ENCODE assay signal across 2 cellular contexts in genomic region chr3:197339841-197340520, GRCh38.
TF ChIP-seq lines count a peak whose summit lies in the region.

No MANE protein-coding gene starts in this region.

TF ChIP-seq in H1, 55 proteins besides CTCF, POLR2A, EP300 and RAD21 (continues in another document):
- no peak for TF ChIP-seq TAF1 (IDR thresholded peaks at IDR 0.05; ENCODE audit: low read depth, low read length)
- TF ChIP-seq RBBP5 (IDR thresholded peaks at IDR 0.05; ENCODE audit: borderline replicate concordance, low read depth, low read length) = no peak
- TF ChIP-seq YY1 (IDR thresholded peaks at IDR 0.05; ENCODE audit: low read depth, low read length) = no peak
- TF ChIP-seq EZH2 (IDR thresholded peaks at IDR 0.05; ENCODE audit: low read depth, low read length, severe bottlenecking) = no peak
- TF ChIP-seq CHD2 (IDR thresholded peaks at IDR 0.05; ENCODE audit: low read length) = no peak
- TF ChIP-seq ZNF274 (IDR thresholded peaks at IDR 0.05; ENCODE audit: borderline replicate concordance, extremely low read depth, low read length) = no peak
- TF ChIP-seq SIN3A (conservative IDR thresholded peaks at IDR 0.05 in 1 of 2, IDR thresholded peaks at IDR 0.05 in 1 of 2; ENCODE audit: low read depth in 1 of 2, low read length in 2 of 2) = no peak
- TF ChIP-seq CHD7 (IDR thresholded peaks at IDR 0.05; ENCODE audit: insufficient replicate concordance, low read length) = no peak
- no peak for TF ChIP-seq ATF2 (IDR thresholded peaks at IDR 0.05; ENCODE audit: low read length)
- no peak for TF ChIP-seq FOSL1 (IDR thresholded peaks at IDR 0.05; ENCODE audit: insufficient read depth, low read depth, low read length)
- TF ChIP-seq CREB1 (IDR thresholded peaks at IDR 0.05) = no peak
- TF ChIP-seq ATF3 (IDR thresholded peaks at IDR 0.05; ENCODE audit: insufficient read depth, low read depth, low read length) = no peak
- no peak for TF ChIP-seq GABPA (IDR thresholded peaks at IDR 0.05; ENCODE audit: borderline replicate concordance, insufficient read depth, low read length)
- TF ChIP-seq SUZ12 (IDR thresholded peaks at IDR 0.05; ENCODE audit: low read length) = no peak
- no peak for TF ChIP-seq JUN (IDR thresholded peaks at IDR 0.05; ENCODE audit: low read depth, low read length)

TF ChIP-seq in HepG2, 621 proteins besides CTCF, POLR2A, EP300 and RAD21 (continues in another document):
- no peak for TF ChIP-seq AFF4 (CRISPR knock-in tag; IDR thresholded peaks at IDR 0.05)
- TF ChIP-seq BRD4 (CRISPR knock-in tag; IDR thresholded peaks at IDR 0.05) = no peak
- TF ChIP-seq ZNF441 (CRISPR knock-in tag; IDR thresholded peaks at IDR 0.05; ENCODE audit: borderline replicate concordance) = no peak
- no peak for TF ChIP-seq ZNF34 (CRISPR knock-in tag; IDR thresholded peaks at IDR 0.05; ENCODE audit: borderline replicate concordance)
- no peak for TF ChIP-seq NFYB (CRISPR knock-in tag; IDR thresholded peaks at IDR 0.05)
- no peak for TF ChIP-seq ZNF512B (CRISPR knock-in tag; IDR thresholded peaks at IDR 0.05; ENCODE audit: borderline replicate concordance)
- no peak for TF ChIP-seq ZBTB44 (CRISPR knock-in tag; IDR thresholded peaks at IDR 0.05)
- TF ChIP-seq PHF5A (CRISPR knock-in tag; IDR thresholded peaks at IDR 0.05; ENCODE audit: low read depth, unreplicated experiment) = no peak
- no peak for TF ChIP-seq ZFYVE20 (CRISPR knock-in tag; IDR thresholded peaks at IDR 0.05; ENCODE audit: borderline replicate concordance, low read depth)
- TF ChIP-seq ZNF264 (CRISPR knock-in tag; IDR thresholded peaks at IDR 0.05) = no peak
- TF ChIP-seq ZNF784 (CRISPR knock-in tag; IDR thresholded peaks at IDR 0.05; ENCODE audit: borderline replicate concordance) = no peak
- TF ChIP-seq ZBTB7B (CRISPR knock-in tag; IDR thresholded peaks at IDR 0.05) = no peak
- TF ChIP-seq ZNF589 (CRISPR knock-in tag; conservative IDR thresholded peaks at IDR 0.05) = no peak
- no peak for TF ChIP-seq NFYC (CRISPR knock-in tag; IDR thresholded peaks at IDR 0.05)
- TF ChIP-seq ONECUT2 (CRISPR knock-in tag; IDR thresholded peaks at IDR 0.05) = peak; percentile 49; the same call in 1 of the 2 replicates
- TF ChIP-seq ELK4 (CRISPR knock-in tag; IDR thresholded peaks at IDR 0.05; ENCODE audit: borderline replicate concordance) = no peak
- TF ChIP-seq NFIB (CRISPR knock-in tag; IDR thresholded peaks at IDR 0.05; ENCODE audit: borderline replicate concordance) = no peak
- TF ChIP-seq IRF1 (CRISPR knock-in tag; IDR thresholded peaks at IDR 0.05; ENCODE audit: low read depth) = no peak
- no peak for TF ChIP-seq ZNF550 (CRISPR knock-in tag; IDR thresholded peaks at IDR 0.05; ENCODE audit: borderline replicate concordance)
- no peak for TF ChIP-seq ZNF841 (CRISPR knock-in tag; IDR thresholded peaks at IDR 0.05; ENCODE audit: borderline replicate concordance)
- TF ChIP-seq CEBPB (IDR thresholded peaks at IDR 0.05; ENCODE audit: borderline replicate concordance, low read depth, low read length) = no peak
- no peak for TF ChIP-seq SALL1 (CRISPR knock-in tag; IDR thresholded peaks at IDR 0.05)
- no peak for TF ChIP-seq PLSCR1 (CRISPR knock-in tag; IDR thresholded peaks at IDR 0.05; ENCODE audit: borderline replicate concordance)
- no peak for TF ChIP-seq ISX (CRISPR knock-in tag; conservative IDR thresholded peaks at IDR 0.05)
- TF ChIP-seq CAMTA2 (CRISPR knock-in tag; IDR thresholded peaks at IDR 0.05; ENCODE audit: borderline replicate concordance) = no peak
- no peak for TF ChIP-seq SALL2 (CRISPR knock-in tag; IDR thresholded peaks at IDR 0.05)
- TF ChIP-seq SOX5 (CRISPR knock-in tag; IDR thresholded peaks at IDR 0.05; ENCODE audit: borderline replicate concordance) = no peak
- TF ChIP-seq MTA3 (CRISPR knock-in tag; IDR thresholded peaks at IDR 0.05) = no peak
- no peak for TF ChIP-seq ERF (CRISPR knock-in tag; IDR thresholded peaks at IDR 0.05)
- TF ChIP-seq SRSF1 (optimal IDR thresholded peaks at IDR 0.05; ENCODE audit: low read depth, low read length) = no peak
- TF ChIP-seq DDIT3 (CRISPR knock-in tag; IDR thresholded peaks at IDR 0.05) = no peak
- TF ChIP-seq ZFP91 (CRISPR knock-in tag; IDR thresholded peaks at IDR 0.05; ENCODE audit: borderline replicate concordance) = peak; percentile 42; the same call in 1 of the 2 replicates
- TF ChIP-seq RNF219 (CRISPR knock-in tag; IDR thresholded peaks at IDR 0.05) = no peak
- no peak for TF ChIP-seq ZBTB1 (CRISPR knock-in tag; IDR thresholded peaks at IDR 0.05; ENCODE audit: borderline replicate concordance)
- no peak for TF ChIP-seq ZBTB39 (CRISPR knock-in tag; IDR thresholded peaks at IDR 0.05)
- no peak for TF ChIP-seq FOSL2 (CRISPR knock-in tag; IDR thresholded peaks at IDR 0.05)
- TF ChIP-seq ZNF205 (CRISPR knock-in tag; IDR thresholded peaks at IDR 0.05) = no peak
